In genomic region chr1:155623357-155623756, GRCh38 we compare ENCODE assay signal across 7 cellular contexts.
"Had no signal": no experiment of that assay in that cellular context is flagged by ENCODE, and none has a peak within 500 bp of the region (broad histone marks: within the 10 kb centered on the region; RNA-seq: fewer than 3 reads in every experiment).

No MANE protein-coding gene starts in this region.

- H3K4me1 Mint-ChIP-seq: IgD-negative memory B cell had no signal

- H3K4me3 ChIP-seq: GM23338 had no signal

- H3K4me3 Mint-ChIP-seq: GM23338, H9, IgD-negative memory B cell had no signal

- DNase-seq: H9, HCEC 1CT had no signal

- H3K27ac Mint-ChIP-seq: GM23338, H9, IgD-negative memory B cell had no signal

- ATAC-seq: GM23338 had no signal

- H3K4me2 ChIP-seq: GM23338 had no signal

- H3K27me3 Mint-ChIP-seq: IgD-negative memory B cell had no signal

- FAIRE-seq: H1, H54, HTR-8/SVneo had no signal

- H3K9me3 Mint-ChIP-seq: IgD-negative memory B cell had no signal
